Comparison of ENCODE assay signal across 11 cellular contexts in the genomic region with DNA sequence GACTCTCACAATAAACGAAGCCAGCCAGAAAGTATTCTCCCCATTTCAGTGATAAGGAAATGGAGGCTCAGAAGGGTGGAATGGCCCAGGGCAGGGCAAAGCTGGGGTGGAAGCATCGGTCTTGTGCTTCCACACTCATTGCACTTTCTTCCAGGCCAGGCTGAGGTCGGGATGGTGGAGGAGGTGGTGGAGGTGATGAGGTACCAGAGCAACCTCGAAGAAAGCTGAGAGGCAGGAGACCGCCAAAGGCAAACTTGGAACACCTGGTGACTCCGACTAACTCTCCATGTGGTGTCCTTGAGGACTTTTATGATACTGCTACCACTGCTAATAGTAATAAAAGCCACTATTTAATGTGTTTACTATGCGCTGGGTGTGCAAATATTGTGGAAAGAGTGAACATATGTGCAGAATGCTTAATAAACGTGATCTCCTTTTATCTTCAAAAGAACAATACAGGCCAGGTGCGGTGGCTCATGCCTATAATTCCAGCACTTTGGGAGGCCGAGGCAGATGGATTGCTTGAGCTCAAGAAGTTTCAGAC. TPM values are rescaled to one million over a fixed set of nuclear protein-coding genes. Genes with fewer than 3 reads are reported as not detected.
DNase-seq lines count a peak whose midpoint lies in the region; ATAC-seq and TF ChIP-seq lines count a peak whose summit lies in the region.
"Had no signal": no experiment of that assay in that cellular context is flagged by ENCODE, and none has a peak within 500 bp of the region (broad histone marks: within the 10 kb centered on the region; RNA-seq: fewer than 3 reads in every experiment).

No MANE protein-coding gene starts in this region.

- in situ Hi-C loops in ACHN (cut with HindIII; ENCODE audit: low pct_ligation_motif_present, low pct_unique_long_range_greater_than_20kb, low sequenced_read_pairs), result no loop called here

- no peaks in the 10 kb centered on the region for H4K20me1 ChIP-seq in OCI-LY3 (ENCODE audit: insufficient read depth, low read length)

- H3K4me2 ChIP-seq in OCI-LY3 (ENCODE audit: low read length), result peak overlapping the region; percentile 91

- no peaks in the 10 kb centered on the region for H3K9me3 Mint-ChIP-seq in T-helper 2 cell treated with Interferon-gamma antibody and Interleukin-4, amounts not matched to agents 5 μg/mL and 100 μg/mL, for 36 hours

- peak overlapping the region; percentile 98 for H3K27ac ChIP-seq in OCI-LY3 (ENCODE audit: low read length)
- peak overlapping the region in 3 of 4 donors; percentile 83 to 95 (median 95) for H3K27ac ChIP-seq in gastroesophageal sphincter
- peak overlapping the region; percentile 99 for H3K27ac ChIP-seq in stomach smooth muscle (ENCODE audit: low read length)

- H3K27me3 Mint-ChIP-seq in T-helper 2 cell treated with Interferon-gamma antibody and Interleukin-4, amounts not matched to agents 5 μg/mL and 100 μg/mL, for 36 hours (ENCODE audit: low read depth), result no peaks in the 10 kb centered on the region

- no peaks in the 10 kb centered on the region for H3K79me2 ChIP-seq in OCI-LY3 (ENCODE audit: low read length)

- H3K4me1 ChIP-seq in OCI-LY3 (ENCODE audit: low read length), result peaks cover 69% of the 10 kb centered on the region
- peaks cover 0 to 62% (median 38%) of the 10 kb centered on the region in 3 donors for H3K4me1 ChIP-seq in gastroesophageal sphincter
- peaks cover 63% of the 10 kb centered on the region for H3K4me1 ChIP-seq in stomach smooth muscle (ENCODE audit: control insufficient read depth, insufficient read depth, low read length)

- H3K27me3 ChIP-seq in OCI-LY3 (ENCODE audit: low read depth, low read length) (no peaks in the 10 kb centered on the region), gastroesophageal sphincter (no peaks in the 10 kb centered on the region), stomach smooth muscle (ENCODE audit: control insufficient read depth in 1 of 2, insufficient read depth in 2 of 2, low read length in 2 of 2) (no peaks in the 10 kb centered on the region)

- TF ChIP-seq EP300 in gastroesophageal sphincter (IDR thresholded peaks at IDR 0.05), result no peak

- H3K4me1 Mint-ChIP-seq in T-helper 2 cell treated with Interferon-gamma antibody and Interleukin-4, amounts not matched to agents 5 μg/mL and 100 μg/mL, for 36 hours (ENCODE audit: low read depth), result peaks cover 61% of the 10 kb centered on the region

- no peak for TF ChIP-seq POLR2A in gastroesophageal sphincter (IDR thresholded peaks at IDR 0.05)

- H3K4me3 ChIP-seq in OCI-LY3 (ENCODE audit: low read length) (peak overlapping the region; percentile 60; the same call in 1 of the 2 replicates), gastroesophageal sphincter (no peak overlapping the region), stomach smooth muscle (ENCODE audit: low read length in 2 of 2) (no peak overlapping the region)

- H2AFZ ChIP-seq in OCI-LY3 (ENCODE audit: low read depth, low read length), result no peak overlapping the region

- DNase-seq in T-helper 2 cell treated with Interferon-gamma antibody and Interleukin-4, amounts not matched to agents 5 μg/mL and 100 μg/mL, for 36 hours (ENCODE audit: low spot score), result no peak
- no peak for DNase-seq in T-helper 2 cell
- DNase-seq in NCI-H526 treated with DMSO at 0.1 percent for 48 hours (lab: John Stamatoyannopoulos, UW), result no peak
- no peak for DNase-seq in ACHN
- DNase-seq: activated CD4-positive, alpha-beta T cell treated with anti-CD3 and anti-CD28 coated beads for 48 hours; mesenchymal stem cell; NCI-H345 had no signal

- no peaks in the 10 kb centered on the region for H3K36me3 Mint-ChIP-seq in T-helper 2 cell treated with Interferon-gamma antibody and Interleukin-4, amounts not matched to agents 5 μg/mL and 100 μg/mL, for 36 hours (ENCODE audit: low read depth)

- H3K27ac Mint-ChIP-seq in T-helper 2 cell treated with Interferon-gamma antibody and Interleukin-4, amounts not matched to agents 5 μg/mL and 100 μg/mL, for 36 hours, result peak overlapping the region; percentile 98

- no peaks in the 10 kb centered on the region for H3K36me3 ChIP-seq in OCI-LY3 (replicated peaks; ENCODE audit: low read depth, low read length)
- H3K36me3 ChIP-seq in gastroesophageal sphincter, result no peaks in the 10 kb centered on the region
- no peaks in the 10 kb centered on the region for H3K36me3 ChIP-seq in stomach smooth muscle (ENCODE audit: control insufficient read depth in 2 of 2, insufficient read depth in 2 of 2, low read length in 2 of 2)

- no peak for ATAC-seq in gastroesophageal sphincter
- ATAC-seq in GM21528 (IDR thresholded peaks at IDR 0.05; ENCODE audit: low FRiP score, unreplicated experiment), result no peak

- H3K4me3 Mint-ChIP-seq in T-helper 2 cell treated with Interferon-gamma antibody and Interleukin-4, amounts not matched to agents 5 μg/mL and 100 μg/mL, for 36 hours, result peak overlapping the region; percentile 86

- TF ChIP-seq CTCF in OCI-LY3 (IDR thresholded peaks at IDR 0.05; ENCODE audit: low read depth, low read length) (no peak), gastroesophageal sphincter (IDR thresholded peaks at IDR 0.05) (no peak)

- H3K9ac ChIP-seq in OCI-LY3 (ENCODE audit: low read length) (peak overlapping the region; percentile 91), stomach smooth muscle (ENCODE audit: low read length in 2 of 2) (no peak overlapping the region)

- H3K9me3 ChIP-seq in OCI-LY3 (ENCODE audit: insufficient read depth, low read length), result no peaks in the 10 kb centered on the region
- no peaks in the 10 kb centered on the region for H3K9me3 ChIP-seq in gastroesophageal sphincter
- H3K9me3 ChIP-seq in stomach smooth muscle (ENCODE audit: control insufficient read depth in 2 of 2, low read length in 2 of 2), result no peaks in the 10 kb centered on the region

- 67 to 89% methylated on average over 3 to 9 of the region's 10 CpGs for WGBS in gastroesophageal sphincter (ENCODE audit: low coverage in 1 of 2), 2 donors

RNA-seq across cellular contexts. Expression of a gene that starts 16.9 kb away (rescaled TPM):
- total RNA-seq in gastroesophageal sphincter, result 100 to 1,000 TPM in 3 of 4 donors, 10 to 100 TPM in 1; 74.5 to 169 (median 116) TPM

RNA-seq across cellular contexts. Expression of a gene that starts 59.0 kb away (rescaled TPM):
- under 1 TPM in 2 of 4 donors, not detected in 2; 0.13 to 0.16 TPM for total RNA-seq in gastroesophageal sphincter
